Comparison of ENCODE assay signal across 9 cellular contexts in the genomic region with DNA sequence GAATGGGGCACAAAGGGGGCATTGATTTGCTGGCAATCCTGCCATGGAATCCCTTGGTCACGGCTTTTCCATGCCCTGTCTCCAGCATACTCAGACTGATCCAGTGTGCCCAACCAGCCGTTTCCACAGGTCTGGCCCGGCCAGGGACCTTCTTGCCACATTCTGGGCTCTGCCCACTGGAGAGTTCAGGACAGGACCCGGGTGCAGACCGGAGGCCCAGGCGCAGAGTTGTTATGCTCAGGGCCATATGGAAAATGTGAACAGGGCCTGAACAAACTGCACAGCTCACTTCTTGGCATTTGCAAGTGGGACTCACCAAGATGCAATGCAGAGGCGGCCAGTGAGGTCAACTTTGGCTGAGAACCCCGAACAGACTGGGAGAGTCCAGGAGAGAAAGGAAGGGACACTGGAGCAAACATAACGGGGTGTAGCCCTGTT. TPM values are rescaled to one million over a fixed set of nuclear protein-coding genes. Genes with fewer than 3 reads are reported as not detected.
DNase-seq lines count a peak whose midpoint lies in the region; FAIRE-seq and TF ChIP-seq lines count a peak whose summit lies in the region.
"Had no signal": no experiment of that assay in that cellular context is flagged by ENCODE, and none has a peak within 500 bp of the region (broad histone marks: within the 10 kb centered on the region; RNA-seq: fewer than 3 reads in every experiment).

No MANE protein-coding gene starts in this region.

- H3F3A ChIP-seq in neural progenitor cell (ENCODE audit: low read depth), result no peaks in the 10 kb centered on the region

- H3K27ac ChIP-seq in Peyer's patch, result peak overlapping the region in 3 of 4 donors; percentile 14 to 75 (median 43)
- no peak overlapping the region for H3K27ac ChIP-seq in neural progenitor cell

- TF ChIP-seq POLR2A in Peyer's patch (IDR thresholded peaks at IDR 0.05), result no peak

- H3K4me1 Mint-ChIP-seq in neural progenitor cell, result peaks cover 16% of the 10 kb centered on the region

- peaks cover 3% of the 10 kb centered on the region for H3K9me3 Mint-ChIP-seq in neural progenitor cell

- H3K4me3 ChIP-seq in AG09309 (ENCODE audit: control insufficient read depth, low read depth, low read length) (no peak overlapping the region), Peyer's patch (no peak overlapping the region), fibroblast of the aortic adventitia (ENCODE audit: low read depth, low read length) (no peak overlapping the region), neural progenitor cell (no peak overlapping the region)

- H3K36me3 Mint-ChIP-seq in neural progenitor cell, result no peaks in the 10 kb centered on the region

- H3K36me3 ChIP-seq in Peyer's patch (no peaks in the 10 kb centered on the region), neural progenitor cell (no peaks in the 10 kb centered on the region)

- H4K20me1 ChIP-seq in neural progenitor cell (ENCODE audit: low read depth), result no peaks in the 10 kb centered on the region

- FAIRE-seq in D721Med (lab: Jason Lieb, UNC), result no peak

- no peak overlapping the region for H3K27ac Mint-ChIP-seq in neural progenitor cell

- H3K9ac ChIP-seq in neural progenitor cell, result no peak overlapping the region

- H3K79me2 ChIP-seq in neural progenitor cell (ENCODE audit: low read depth), result no peaks in the 10 kb centered on the region

- H3K4me1 ChIP-seq in Peyer's patch, result peaks cover 0 to 4% (median 0%) of the 10 kb centered on the region in 4 donors
- no peaks in the 10 kb centered on the region for H3K4me1 ChIP-seq in neural progenitor cell

- no peak overlapping the region for H3K4me3 Mint-ChIP-seq in neural progenitor cell

- H3K27me3 ChIP-seq in Peyer's patch (no peaks in the 10 kb centered on the region), neural progenitor cell (no peaks in the 10 kb centered on the region)

- peak; percentile 79 for DNase-seq in AG09309 (ENCODE audit: low read depth)
- DNase-seq in Peyer's patch, result peak in 1 of 3 donors; percentile 56
- DNase-seq in fibroblast of the aortic adventitia (ENCODE audit: low read depth), result peak; percentile 98
- peak; percentile 60 for DNase-seq in neural progenitor cell (ENCODE audit: low spot score)
- no peak for DNase-seq in D721Med (ENCODE audit: insufficient read length, low spot score)
- no peak for DNase-seq in stimulated activated CD4-positive, alpha-beta T cell treated with anti-CD3 and anti-CD28 coated beads, Interleukin-4, amount 100 ng/mL, for 4 hours
- no peak for DNase-seq in NCI-H2081 treated with DMSO at 0.1 percent for 48 hours (lab: John Stamatoyannopoulos, UW)
- no peak for DNase-seq in A172 (ENCODE audit: low spot score)
- DNase-seq: MM.1S had no signal

- H3K9me3 ChIP-seq in Peyer's patch (no peaks in the 10 kb centered on the region), neural progenitor cell (ENCODE audit: low read depth) (no peaks in the 10 kb centered on the region)

- peaks cover 11% of the 10 kb centered on the region for H3K27me3 Mint-ChIP-seq in neural progenitor cell (ENCODE audit: insufficient read depth, low read depth)

- H2AFZ ChIP-seq in neural progenitor cell (replicated peaks), result no peak overlapping the region

- no peak for TF ChIP-seq CTCF in AG09309 (IDR thresholded peaks at IDR 0.05; ENCODE audit: control insufficient read depth, insufficient read depth, low read depth, low read length, missing control alignments)
- no peak for TF ChIP-seq CTCF in Peyer's patch (IDR thresholded peaks at IDR 0.05)
- TF ChIP-seq CTCF in fibroblast of the aortic adventitia (IDR thresholded peaks at IDR 0.05; ENCODE audit: insufficient read depth, low read length), result no peak
- no peak for TF ChIP-seq CTCF in neural progenitor cell (IDR thresholded peaks at IDR 0.05)
- no peak for TF ChIP-seq CTCF in D721Med (IDR thresholded peaks at IDR 0.05; ENCODE audit: insufficient read depth, missing control alignments)

- H3K4me2 ChIP-seq in neural progenitor cell, result no peak overlapping the region

RNA-seq across cellular contexts. Expression of gene ASAP2, which starts 15.5 kb away (rescaled TPM):
- total RNA-seq in Peyer's patch (10 to 100 TPM; 30.6 to 59.4 (median 37.8) TPM), fibroblast of the aortic adventitia (ENCODE audit: low replicate concordance) (37.1 and 76.4 TPM in 2 replicates), neural progenitor cell (ENCODE audit: low replicate concordance) (26.1 and 31.7 TPM in 2 replicates)
- total RNA-seq in A172 (2014; rRNA removed; shearing (Covaris generic)), result 20.4 and 24.4 TPM in 2 replicates

Comparison
In these comparisons a context has a peak if more than half of its experiments do, and no peak if none do; other contexts are left out.
1. DNase-seq: peak in AG09309 (single experiment), fibroblast of the aortic adventitia (single experiment) and neural progenitor cell (single experiment); none in D721Med (single experiment), stimulated activated CD4-positive, alpha-beta T cell treated with anti-CD3 and anti-CD28 coated beads, Interleukin-4, amount 100 ng/mL, for 4 hours (0 of 2), NCI-H2081 treated with DMSO at 0.1 percent for 48 hours (single experiment) and A172 (single experiment).